Comparison of ENCODE assay signal across 8 cellular contexts in genomic region chr10:70815504-70816219, GRCh38. TPM values are rescaled to one million over a fixed set of nuclear protein-coding genes. Genes with fewer than 3 reads are reported as not detected.
A peak's percentile ranks its signal among the peaks of the same experiment; 100 is the strongest.
DNase-seq lines count a peak whose midpoint lies in the region; ATAC-seq and TF ChIP-seq lines count a peak whose summit lies in the region.

A gene with protein sequence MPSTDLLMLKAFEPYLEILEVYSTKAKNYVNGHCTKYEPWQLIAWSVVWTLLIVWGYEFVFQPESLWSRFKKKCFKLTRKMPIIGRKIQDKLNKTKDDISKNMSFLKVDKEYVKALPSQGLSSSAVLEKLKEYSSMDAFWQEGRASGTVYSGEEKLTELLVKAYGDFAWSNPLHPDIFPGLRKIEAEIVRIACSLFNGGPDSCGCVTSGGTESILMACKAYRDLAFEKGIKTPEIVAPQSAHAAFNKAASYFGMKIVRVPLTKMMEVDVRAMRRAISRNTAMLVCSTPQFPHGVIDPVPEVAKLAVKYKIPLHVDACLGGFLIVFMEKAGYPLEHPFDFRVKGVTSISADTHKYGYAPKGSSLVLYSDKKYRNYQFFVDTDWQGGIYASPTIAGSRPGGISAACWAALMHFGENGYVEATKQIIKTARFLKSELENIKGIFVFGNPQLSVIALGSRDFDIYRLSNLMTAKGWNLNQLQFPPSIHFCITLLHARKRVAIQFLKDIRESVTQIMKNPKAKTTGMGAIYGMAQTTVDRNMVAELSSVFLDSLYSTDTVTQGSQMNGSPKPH (plus strand): TSS chr10:70815948. CDS start chr10:70816854, 906 bp downstream.

- peaks cover 14 to 20% of the 10 kb centered on the region in 2 experiments for H3K36me3 ChIP-seq in SK-N-SH (replicated peaks in 1 of 2; ENCODE audit: control insufficient read depth in 1 of 2, insufficient read depth in 2 of 2, low read length in 1 of 2)

- peaks cover 4% of the 10 kb centered on the region; the same call in 1 of the 2 replicates for H4K20me1 ChIP-seq in SK-N-SH (ENCODE audit: insufficient read depth)

- POLR2A ChIA-PET in SK-N-SH (lab: Yijun Ruan, JAX): interaction anchor here (1.3 to 2.1 kb wide), 2 partner anchors 59 to 72 kb away, joined by 3 to 10 read pairs; partner anchors contain the start of gene PCBD1

- peak; percentile 87 for ATAC-seq in GM21619 (IDR thresholded peaks at IDR 0.05; ENCODE audit: unreplicated experiment)

- H3K4me1 ChIP-seq in SK-N-SH (ENCODE audit: control insufficient read depth in 1 of 2, insufficient read depth in 2 of 2, low read depth in 1 of 2, low read length in 1 of 2): peaks cover 5 to 11% of the 10 kb centered on the region in 2 experiments; a peak in 3 of 4 replicates

- peak; percentile 85 for DNase-seq in Daoy (ENCODE audit: low read depth)
- DNase-seq in KG1 (lab: John Stamatoyannopoulos, UW): peak; percentile 78
- DNase-seq in SK-N-SH: peak; percentile 99
- DNase-seq in activated naive CD4-positive, alpha-beta T cell treated with anti-CD3 and anti-CD28 coated beads, Interleukin-2, amount 50 U/mL, for 16 hours: peak; percentile 87
- peak; percentile 97 for DNase-seq in germinal center (ENCODE audit: low spot score)
- peak; percentile 54 for DNase-seq in occipital lobe (lab: John Stamatoyannopoulos, UW)
- DNase-seq in superior temporal gyrus (ENCODE audit: extremely low spot score): peak; percentile 83

- H3K27ac ChIP-seq in SK-N-SH (ENCODE audit: low read depth in 2 of 2, low read length in 1 of 2): peak within 1 kb of the TSS; percentile 92 to 96

- H3K9me2 ChIP-seq in SK-N-SH: no peaks in the 10 kb centered on the region

- CTCF ChIA-PET in SK-N-SH (lab: Yijun Ruan, JAX): interaction anchor here (0.6 to 5.7 kb wide), 19 partner anchors 9 to 354 kb away, joined by 3 to 84 read pairs (median 4); partner anchors contain the start of gene PCBD1

- peaks cover 10% of the 10 kb centered on the region for H3F3A ChIP-seq in SK-N-SH (replicated peaks; ENCODE audit: insufficient read depth)

- peak within 1 kb of the TSS; percentile 84 for H3K9ac ChIP-seq in SK-N-SH

- no peaks in the 10 kb centered on the region for H3K9me3 ChIP-seq in SK-N-SH

- TF ChIP-seq CTCF in SK-N-SH (IDR thresholded peaks at IDR 0.05): peak; percentile 85

- TF ChIP-seq RAD21 in SK-N-SH (IDR thresholded peaks at IDR 0.05; ENCODE audit: low read length): peak; percentile 89

- H3K27me3 ChIP-seq in SK-N-SH (ENCODE audit: insufficient read depth): no peaks in the 10 kb centered on the region

- H3K4me2 ChIP-seq in SK-N-SH: peak within 1 kb of the TSS; percentile 82

- H3K4me3 ChIP-seq in SK-N-SH (ENCODE audit: low read depth in 2 of 2, low read length in 1 of 2): peak within 1 kb of the TSS; percentile 66 to 89

- TF ChIP-seq EP300 in SK-N-SH (IDR thresholded peaks at IDR 0.05; ENCODE audit: borderline replicate concordance in 1 of 2, low read depth in 1 of 2, low read length in 1 of 2): no peak

- H3K79me2 ChIP-seq in SK-N-SH (ENCODE audit: insufficient read depth): peaks cover 41% of the 10 kb centered on the region

- peak within 1 kb of the TSS; percentile 79; the same call in 1 of the 2 replicates for H2AFZ ChIP-seq in SK-N-SH (ENCODE audit: low read depth)

- WGBS in SK-N-SH (ENCODE audit: low lambda C conversion rate): 32% methylated on average over 6 of the region's 58 CpGs

TF ChIP-seq in SK-N-SH, 30 proteins besides CTCF, POLR2A, EP300 and RAD21:
- TF ChIP-seq USF1 (IDR thresholded peaks at IDR 0.05; ENCODE audit: borderline replicate concordance, low read depth) (no peak), EZH2phosphoT487 (IDR thresholded peaks at IDR 0.05; ENCODE audit: borderline replicate concordance, low read depth) (no peak), CHD2 (IDR thresholded peaks at IDR 0.05; ENCODE audit: low read length, partially characterized antibody) (peak; percentile 28), NRF1 (IDR thresholded peaks at IDR 0.05; ENCODE audit: low read depth, low read length) (peak; percentile 48; the same call in 1 of the 2 replicates), JUND (IDR thresholded peaks at IDR 0.05) (no peak), RCOR1 (IDR thresholded peaks at IDR 0.05; ENCODE audit: low read length) (0 out of 2 replicates have a peak, but pooled peaks have one; percentile 26), SMC3 (IDR thresholded peaks at IDR 0.05; ENCODE audit: low read depth, low read length) (peak; percentile 96), YY1 (IDR thresholded peaks at IDR 0.05; ENCODE audit: low read depth) (0 out of 2 replicates have a peak, but pooled peaks have one; percentile 28), TAF1 (IDR thresholded peaks at IDR 0.05; ENCODE audit: borderline replicate concordance, low read depth, low read length) (peak; percentile 74), GABPA (IDR thresholded peaks at IDR 0.05; ENCODE audit: low read depth) (peak; percentile 42; the same call in 1 of the 2 replicates), FOXJ3 (CRISPR knock-in tag; IDR thresholded peaks at IDR 0.05) (no peak), MXI1 (IDR thresholded peaks at IDR 0.05; ENCODE audit: low read depth, low read length) (no peak)
- TF ChIP-seq, protein P1, sequence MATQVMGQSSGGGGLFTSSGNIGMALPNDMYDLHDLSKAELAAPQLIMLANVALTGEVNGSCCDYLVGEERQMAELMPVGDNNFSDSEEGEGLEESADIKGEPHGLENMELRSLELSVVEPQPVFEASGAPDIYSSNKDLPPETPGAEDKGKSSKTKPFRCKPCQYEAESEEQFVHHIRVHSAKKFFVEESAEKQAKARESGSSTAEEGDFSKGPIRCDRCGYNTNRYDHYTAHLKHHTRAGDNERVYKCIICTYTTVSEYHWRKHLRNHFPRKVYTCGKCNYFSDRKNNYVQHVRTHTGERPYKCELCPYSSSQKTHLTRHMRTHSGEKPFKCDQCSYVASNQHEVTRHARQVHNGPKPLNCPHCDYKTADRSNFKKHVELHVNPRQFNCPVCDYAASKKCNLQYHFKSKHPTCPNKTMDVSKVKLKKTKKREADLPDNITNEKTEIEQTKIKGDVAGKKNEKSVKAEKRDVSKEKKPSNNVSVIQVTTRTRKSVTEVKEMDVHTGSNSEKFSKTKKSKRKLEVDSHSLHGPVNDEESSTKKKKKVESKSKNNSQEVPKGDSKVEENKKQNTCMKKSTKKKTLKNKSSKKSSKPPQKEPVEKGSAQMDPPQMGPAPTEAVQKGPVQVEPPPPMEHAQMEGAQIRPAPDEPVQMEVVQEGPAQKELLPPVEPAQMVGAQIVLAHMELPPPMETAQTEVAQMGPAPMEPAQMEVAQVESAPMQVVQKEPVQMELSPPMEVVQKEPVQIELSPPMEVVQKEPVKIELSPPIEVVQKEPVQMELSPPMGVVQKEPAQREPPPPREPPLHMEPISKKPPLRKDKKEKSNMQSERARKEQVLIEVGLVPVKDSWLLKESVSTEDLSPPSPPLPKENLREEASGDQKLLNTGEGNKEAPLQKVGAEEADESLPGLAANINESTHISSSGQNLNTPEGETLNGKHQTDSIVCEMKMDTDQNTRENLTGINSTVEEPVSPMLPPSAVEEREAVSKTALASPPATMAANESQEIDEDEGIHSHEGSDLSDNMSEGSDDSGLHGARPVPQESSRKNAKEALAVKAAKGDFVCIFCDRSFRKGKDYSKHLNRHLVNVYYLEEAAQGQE (IDR thresholded peaks at IDR 0.05; ENCODE audit: low read depth, low read length): no peak; the same call in 1 of the 2 replicates
- TF ChIP-seq, protein P2, sequence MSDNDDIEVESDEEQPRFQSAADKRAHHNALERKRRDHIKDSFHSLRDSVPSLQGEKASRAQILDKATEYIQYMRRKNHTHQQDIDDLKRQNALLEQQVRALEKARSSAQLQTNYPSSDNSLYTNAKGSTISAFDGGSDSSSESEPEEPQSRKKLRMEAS (IDR thresholded peaks at IDR 0.05; ENCODE audit: low read depth): 0 out of 2 replicates have a peak, but pooled peaks have one; percentile 9

RNA-seq across cellular contexts. Expression of the gene that starts here (rescaled TPM):
- total RNA-seq in Daoy (2014; rRNA removed; shearing (Covaris generic)): 22.5 and 23.5 TPM in 2 replicates
- 11.8 and 15.6 TPM in 2 replicates for polyA plus RNA-seq in SK-N-SH (2012; rRNA removed)
- 14.3 and 14.7 TPM in 2 replicates for polyA plus RNA-seq in SK-N-SH (2012; cell fraction: cytosol; rRNA removed)
- polyA plus RNA-seq in SK-N-SH (2012; cell fraction: nucleus; rRNA removed): 16.4 and 24.8 TPM in 2 replicates
- total RNA-seq in occipital lobe: 42.6 TPM

Comparison
In these comparisons a context has a peak if more than half of its experiments do, and no peak if none do; other contexts are left out.
1. Peak in every context shown above with its lines: DNase-seq, ATAC-seq, H3K4me3 ChIP-seq and H3K27ac ChIP-seq.